Comparison of ENCODE assay signal across 1 cellular context in the genomic region with DNA sequence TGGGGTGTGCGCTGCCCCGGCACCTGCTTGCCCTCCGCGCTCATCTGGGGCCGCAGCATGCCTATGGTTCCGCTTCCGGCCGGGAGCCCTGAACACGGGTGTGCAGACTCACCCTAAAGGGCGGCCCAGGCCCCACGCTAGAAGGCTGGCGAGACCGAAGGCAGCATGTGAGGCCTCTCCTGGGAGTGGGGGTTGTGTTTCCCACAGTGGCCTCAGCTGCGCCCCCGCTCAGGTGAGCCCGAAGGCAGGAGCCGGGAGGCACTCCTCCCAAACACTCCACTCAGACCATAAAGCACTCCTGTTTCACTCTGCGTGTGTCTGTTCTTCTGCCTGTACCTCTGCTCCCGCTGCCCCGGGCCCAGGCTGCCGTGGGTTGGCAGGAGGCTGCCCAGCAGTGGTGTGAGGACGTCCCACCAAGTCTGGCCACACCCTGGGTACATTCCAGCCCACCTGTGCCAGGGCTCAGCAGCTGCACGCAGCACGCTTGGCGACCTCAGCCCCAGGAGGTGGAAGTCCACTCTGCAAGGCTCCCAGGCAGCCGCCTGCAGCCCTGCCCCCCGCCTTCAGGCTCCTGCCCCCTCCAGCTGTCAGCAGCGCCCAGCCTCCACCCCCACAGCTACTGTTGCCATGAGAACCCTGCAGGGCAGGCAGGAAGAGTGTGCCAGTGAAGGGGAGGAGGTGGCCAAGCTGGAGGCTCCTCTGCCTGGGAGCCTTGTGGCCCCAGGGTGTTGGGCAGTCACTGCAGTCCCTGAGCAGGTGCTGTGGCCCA.
TF ChIP-seq lines count a peak whose summit lies in the region.

No MANE protein-coding gene starts in this region.

TF ChIP-seq in endothelial cell of umbilical vein, 7 proteins besides CTCF, POLR2A, EP300 and RAD21:
- TF ChIP-seq FOS (IDR thresholded peaks at IDR 0.05; ENCODE audit: borderline replicate concordance, insufficient read depth, low read length) (no peak), GATA2 (IDR thresholded peaks at IDR 0.05; ENCODE audit: insufficient read depth, insufficient read length, low read depth, low read length) (no peak), JUN (IDR thresholded peaks at IDR 0.05; ENCODE audit: borderline replicate concordance, insufficient read depth, insufficient read length, low read depth) (no peak), EZH2 (IDR thresholded peaks at IDR 0.05; ENCODE audit: borderline replicate concordance, low read depth, low read length, severe bottlenecking) (no peak), POLR2AphosphoS5 (IDR thresholded peaks at IDR 0.05; ENCODE audit: insufficient read depth, low read depth, low read length) (no peak), MYC (IDR thresholded peaks at IDR 0.05; ENCODE audit: low read depth, low read length) (no peak)
- TF ChIP-seq, protein P1, sequence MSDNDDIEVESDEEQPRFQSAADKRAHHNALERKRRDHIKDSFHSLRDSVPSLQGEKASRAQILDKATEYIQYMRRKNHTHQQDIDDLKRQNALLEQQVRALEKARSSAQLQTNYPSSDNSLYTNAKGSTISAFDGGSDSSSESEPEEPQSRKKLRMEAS (IDR thresholded peaks at IDR 0.05; ENCODE audit: insufficient read depth, insufficient read length), result no peak
